In the genomic region with DNA sequence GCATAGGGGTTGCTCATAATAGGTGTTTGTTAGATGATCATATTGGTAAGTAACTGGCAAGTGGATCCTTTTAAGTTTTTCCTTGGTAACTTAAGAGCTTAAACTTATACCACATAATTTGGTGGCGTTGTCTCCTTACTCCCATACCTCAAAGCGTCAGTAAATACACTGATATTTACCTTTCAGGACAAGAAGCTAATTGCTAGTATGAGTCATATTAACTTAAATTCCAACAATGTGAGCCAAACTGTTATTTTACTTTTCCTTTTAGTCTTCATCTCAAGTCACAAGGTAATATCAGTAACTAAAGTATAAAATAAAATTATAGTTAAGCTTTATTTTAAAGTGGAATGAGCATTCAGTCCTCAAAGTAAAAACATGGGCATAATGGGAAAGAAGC, we compare ENCODE assay signal across 24 cellular contexts. TPM values are rescaled to one million over a fixed set of nuclear protein-coding genes. Genes with fewer than 3 reads are reported as not detected.
DNase-seq lines count a peak whose midpoint lies in the region; TF ChIP-seq lines count a peak whose summit lies in the region.
"Had no signal": no experiment of that assay in that cellular context is flagged by ENCODE, and none has a peak within 500 bp of the region (broad histone marks: within the 10 kb centered on the region; RNA-seq: fewer than 3 reads in every experiment).

No MANE protein-coding gene starts in this region.

- no peak for TF ChIP-seq CTCF in PC-9 (conservative IDR thresholded peaks at IDR 0.05)
- no peak for TF ChIP-seq CTCF in choroid plexus epithelial cell (conservative IDR thresholded peaks at IDR 0.05; ENCODE audit: low read depth, low read length)
- TF ChIP-seq CTCF in suprapubic skin (IDR thresholded peaks at IDR 0.05): no peak

- H2AFZ ChIP-seq in PC-9: peak overlapping the region; percentile 11; the same call in 1 of the 2 replicates
- H2AFZ ChIP-seq: GM23338 had no signal

- H3K4me2 ChIP-seq in PC-9: peak overlapping the region; percentile 45
- H3K4me2 ChIP-seq: BLaER1 treated with 17β-estradiol and CSF1 and Interleukin-3, amounts not matched to agents 10 nM and 100 nM; GM23338; KMS-11 had no signal

- H3K36me3 ChIP-seq in PC-9 (ENCODE audit: low read depth) (no peaks in the 10 kb centered on the region), suprapubic skin (no peaks in the 10 kb centered on the region)
- H3K36me3 ChIP-seq: BLaER1 treated with 17β-estradiol and CSF1 and Interleukin-3, amounts not matched to agents 10 nM and 100 nM had no signal

- H3K79me2 ChIP-seq in PC-9 (ENCODE audit: low read depth): no peaks in the 10 kb centered on the region

- no peak overlapping the region for H3K27ac ChIP-seq in PC-9
- no peak overlapping the region for H3K27ac ChIP-seq in suprapubic skin
- H3K27ac ChIP-seq: 22Rv1; BLaER1 treated with 17β-estradiol and CSF1 and Interleukin-3, amounts not matched to agents 10 nM and 100 nM; KMS-11 had no signal

- TF ChIP-seq POLR2A in suprapubic skin (IDR thresholded peaks at IDR 0.05): no peak

- BruUV-seq in PC-9 (replicated peaks; lab: Mats Ljungman, UMichigan): no TSS peak

- H3K9me2 ChIP-seq in PC-9 (ENCODE audit: insufficient read depth): no peaks in the 10 kb centered on the region

- intact Hi-C loops in PC-9 (cut with micrococcal nuclease; ENCODE audit: unreplicated experiment): no loop called here

- 64% methylated on average over 2 of the region's 2 CpGs for WGBS in suprapubic skin

- H3K4me1 ChIP-seq in PC-9 (replicated peaks; ENCODE audit: insufficient read depth): peaks cover 21% of the 10 kb centered on the region
- H3K4me1 ChIP-seq in suprapubic skin: no peaks in the 10 kb centered on the region
- H3K4me1 ChIP-seq: BLaER1 treated with 17β-estradiol and CSF1 and Interleukin-3, amounts not matched to agents 10 nM and 100 nM had no signal

- H3K9me3 ChIP-seq in PC-9 (ENCODE audit: insufficient read depth, low read depth) (no peaks in the 10 kb centered on the region), suprapubic skin (no peaks in the 10 kb centered on the region)
- H3K9me3 ChIP-seq: BLaER1 treated with 17β-estradiol and CSF1 and Interleukin-3, amounts not matched to agents 10 nM and 100 nM had no signal

- CTCF ChIA-PET in PC-9 (lab: Charles Lee): interaction anchor here (0.6 kb wide), 1 partner anchor 234 kb away, joined by 5 read pairs; no protein-coding TSS in a partner anchor

- peaks cover 5% of the 10 kb centered on the region; the same call in 1 of the 2 replicates for H3F3A ChIP-seq in PC-9 (ENCODE audit: insufficient read depth, low read depth)

- TF ChIP-seq EP300 in suprapubic skin (IDR thresholded peaks at IDR 0.05): no peak

- H3K4me3 ChIP-seq in PC-9 (no peak overlapping the region), choroid plexus epithelial cell (ENCODE audit: low read depth, low read length) (no peak overlapping the region), suprapubic skin (no peak overlapping the region)
- H3K4me3 ChIP-seq: BLaER1 treated with 17β-estradiol and CSF1 and Interleukin-3, amounts not matched to agents 10 nM and 100 nM; GM23338 had no signal

- DNase-seq in DMS53 (lab: John Stamatoyannopoulos, UW): peak; percentile 48
- no peak for DNase-seq in DMS53 treated with DMSO at 0.1 percent for 48 hours (lab: John Stamatoyannopoulos, UW; ENCODE audit: unreplicated experiment)
- DNase-seq in PC-9: peak in 1 of 2 experiments; percentile 73
- peak; percentile 33 for DNase-seq in choroid plexus epithelial cell (ENCODE audit: low read depth)
- DNase-seq in renal cortical epithelial cell (ENCODE audit: low read depth): peak; percentile 73
- DNase-seq in suprapubic skin (ENCODE audit: low spot score in 2 of 2): no peak
- no peak for DNase-seq in inferior parietal cortex (ENCODE audit: extremely low spot score)
- no peak for DNase-seq in NCI-H146 treated with DMSO at 0.1 percent for 48 hours (lab: John Stamatoyannopoulos, UW; ENCODE audit: unreplicated experiment)
- DNase-seq: CD4-positive, alpha-beta memory T cell; DMS153; HCEC 1CT; IMR-90; NCI-H1105 treated with DMSO at 0.1 percent for 48 hours; NCI-H1694 treated with DMSO at 0.1 percent for 48 hours; NCI-H2081 treated with DMSO at 0.1 percent for 48 hours; NCI-H2171 treated with DMSO at 0.1 percent for 48 hours; NCI-H446; NCI-H526; OCI-M1; SHP77 had no signal

- no peaks in the 10 kb centered on the region for H4K20me1 ChIP-seq in PC-9 (ENCODE audit: insufficient read depth)
- H4K20me1 ChIP-seq: BLaER1 treated with 17β-estradiol and CSF1 and Interleukin-3, amounts not matched to agents 10 nM and 100 nM had no signal

- POLR2A ChIA-PET in PC-9 (lab: Charles Lee; ENCODE audit: unreplicated experiment): no interaction called here

- no peaks in the 10 kb centered on the region for H3K27me3 ChIP-seq in PC-9 (ENCODE audit: insufficient read depth, low read depth)
- H3K27me3 ChIP-seq in suprapubic skin: no peaks in the 10 kb centered on the region
- H3K27me3 ChIP-seq: BLaER1 treated with 17β-estradiol and CSF1 and Interleukin-3, amounts not matched to agents 10 nM and 100 nM had no signal

RNA-seq across cellular contexts. Expression of gene SH3GLB1, which starts 9.0 kb away (rescaled TPM):
- total RNA-seq in PC-9 (2021): 38.3 and 47.6 TPM in 2 replicates
- 47.4 and 59.1 TPM in 2 replicates for total RNA-seq in renal cortical epithelial cell
- total RNA-seq in suprapubic skin: 10 to 100 TPM; 41.4 to 65.3 (median 52.4) TPM

Comparison
In these comparisons a context has a peak if more than half of its experiments do, and no peak if none do; other contexts are left out.
1. DNase-seq: peak in DMS53 (single experiment), choroid plexus epithelial cell (single experiment) and renal cortical epithelial cell (single experiment); none in DMS53 treated with DMSO at 0.1 percent for 48 hours (single experiment), suprapubic skin (0 of 2), inferior parietal cortex (single experiment) and NCI-H146 treated with DMSO at 0.1 percent for 48 hours (single experiment).